In genomic region chr3:12954891-12955650, GRCh38 we compare ENCODE assay signal across 8 cellular contexts.
A peak's percentile ranks its signal among the peaks of the same experiment; 100 is the strongest.
DNase-seq lines count a peak whose midpoint lies in the region; ATAC-seq and TF ChIP-seq lines count a peak whose summit lies in the region.

No MANE protein-coding gene starts in this region.

- peak overlapping the region; percentile 6 for H3K27ac ChIP-seq in CD4-positive, alpha-beta memory T cell (ENCODE audit: low read depth, low read length)
- H3K27ac ChIP-seq in cingulate gyrus (ENCODE audit: low read depth, low read length): peak overlapping the region; percentile 65
- H3K27ac ChIP-seq in upper lobe of right lung: peak overlapping the region; percentile 4

- no peak overlapping the region for H3K4me3 ChIP-seq in CD4-positive, alpha-beta memory T cell (ENCODE audit: low read length in 2 of 2)
- H3K4me3 ChIP-seq in mucosa of descending colon (no peak overlapping the region), upper lobe of right lung (no peak overlapping the region)

- H3K27me3 Mint-ChIP-seq in CD4-positive, alpha-beta memory T cell: no peaks in the 10 kb centered on the region

- H3K4me1 ChIP-seq in CD4-positive, alpha-beta memory T cell (ENCODE audit: insufficient read depth, low read length): peaks cover 97% of the 10 kb centered on the region
- H3K4me1 ChIP-seq in mucosa of descending colon (ENCODE audit: low read depth): peaks cover 7% of the 10 kb centered on the region
- H3K4me1 ChIP-seq in upper lobe of right lung: peaks cover 42% of the 10 kb centered on the region

- H3K36me3 Mint-ChIP-seq in CD4-positive, alpha-beta memory T cell: peaks cover 4 to 38% of the 10 kb centered on the region in 2 donors

- no peak overlapping the region for H3K4me3 Mint-ChIP-seq in CD4-positive, alpha-beta memory T cell

- TF ChIP-seq CTCF in mucosa of descending colon (IDR thresholded peaks at IDR 0.05): no peak
- peak; percentile 6 for TF ChIP-seq CTCF in upper lobe of right lung (IDR thresholded peaks at IDR 0.05)

- CTCF ChIA-PET in CD4-positive, alpha-beta memory T cell (lab: Charles Lee; ENCODE audit: partially characterized antibody): interaction anchor here (0.6 to 2.0 kb wide), 2 partner anchors 59 to 63 kb away, joined by 3 to 5 read pairs; no protein-coding TSS in a partner anchor

- no peaks in the 10 kb centered on the region for H3K27me3 ChIP-seq in CD4-positive, alpha-beta memory T cell (ENCODE audit: insufficient read depth, low read length)
- no peaks in the 10 kb centered on the region for H3K27me3 ChIP-seq in upper lobe of right lung

- no peak for DNase-seq in CD4-positive, alpha-beta memory T cell
- DNase-seq in NCI-H446 (lab: John Stamatoyannopoulos, UW): peak; percentile 28 to 80
- peak; percentile 81 to 87 (median 87) for DNase-seq in mucosa of descending colon
- peak; percentile 88 for DNase-seq in upper lobe of right lung
- no peak for DNase-seq in DMS114 treated with DMSO at 0.1 percent for 48 hours (lab: John Stamatoyannopoulos, UW; ENCODE audit: unreplicated experiment)

- H3K4me1 Mint-ChIP-seq in CD4-positive, alpha-beta memory T cell: peaks cover 39 to 91% (median 66%) of the 10 kb centered on the region in 4 donors

- peak overlapping the region in 6 of 7 donors; percentile 37 to 84 (median 52) for H3K27ac Mint-ChIP-seq in CD4-positive, alpha-beta memory T cell

- no peaks in the 10 kb centered on the region for H3K9me3 ChIP-seq in CD4-positive, alpha-beta memory T cell (ENCODE audit: control insufficient read depth in 1 of 2, low read length in 2 of 2)
- no peaks in the 10 kb centered on the region for H3K9me3 ChIP-seq in mucosa of descending colon
- no peaks in the 10 kb centered on the region for H3K9me3 ChIP-seq in upper lobe of right lung

- peaks cover 16% of the 10 kb centered on the region for H3K36me3 ChIP-seq in CD4-positive, alpha-beta memory T cell (ENCODE audit: insufficient read depth, low read length)
- no peaks in the 10 kb centered on the region for H3K36me3 ChIP-seq in mucosa of descending colon (ENCODE audit: low read depth)
- H3K36me3 ChIP-seq in upper lobe of right lung: no peaks in the 10 kb centered on the region

- H3K9me3 Mint-ChIP-seq in CD4-positive, alpha-beta memory T cell: no peaks in the 10 kb centered on the region

- ATAC-seq in GM21529 (IDR thresholded peaks at IDR 0.05; ENCODE audit: unreplicated experiment): peak; percentile 59
- peak; percentile 96 for ATAC-seq in mucosa of descending colon
- ATAC-seq in upper lobe of right lung: peak; percentile 92
- no peak for ATAC-seq in HG02852 (IDR thresholded peaks at IDR 0.05; ENCODE audit: unreplicated experiment)

- POLR2A ChIA-PET in CD4-positive, alpha-beta memory T cell (lab: Charles Lee; ENCODE audit: partially characterized antibody): no interaction called here

- intact Hi-C loops in CD4-positive, alpha-beta memory T cell (cut with micrococcal nuclease): no loop called here
- intact Hi-C loops in mucosa of descending colon (cut with DNase I, micrococcal nuclease) (no loop called here), upper lobe of right lung (cut with DNase I) (no loop called here)

Comparison
In these comparisons a context has a peak if more than half of its experiments do, and no peak if none do; other contexts are left out.
1. DNase-seq: peak in NCI-H446 (2 of 2), mucosa of descending colon (3 of 3) and upper lobe of right lung (single experiment); none in CD4-positive, alpha-beta memory T cell (0 of 5) and DMS114 treated with DMSO at 0.1 percent for 48 hours (single experiment).
2. H3K27ac ChIP-seq: peak in every context shown above with its lines; median percentile 65 in cingulate gyrus; 6 in CD4-positive, alpha-beta memory T cell; 4 in upper lobe of right lung.